ENCODE assay signal across 14 cellular contexts in the genomic region with DNA sequence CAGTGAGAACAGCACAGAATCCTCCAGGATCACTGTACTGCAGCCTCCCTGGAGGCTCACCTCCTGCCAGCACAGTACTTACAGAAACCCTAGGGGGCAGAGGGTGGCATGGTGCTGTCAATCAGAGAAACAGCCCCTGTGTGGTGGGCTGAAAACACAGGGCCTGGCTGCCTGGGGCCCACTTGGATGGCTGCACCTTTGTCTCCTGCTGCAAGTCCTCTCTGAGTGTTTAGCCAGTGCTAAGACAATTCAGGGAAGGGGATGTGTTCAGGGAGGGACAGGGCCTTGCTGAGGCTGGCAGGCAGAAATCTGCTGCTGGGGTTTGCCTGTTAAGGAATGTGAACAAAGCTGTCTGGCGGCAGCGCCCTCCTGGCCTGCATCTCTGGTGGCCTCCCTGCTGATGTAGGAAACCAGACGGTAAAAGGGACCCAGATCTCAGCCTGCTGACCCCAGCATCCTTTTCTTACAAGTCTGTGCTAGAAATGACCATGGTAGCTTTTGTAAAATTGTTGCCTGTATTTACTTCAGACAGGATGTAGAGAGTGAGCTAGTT. TPM values are rescaled to one million over a fixed set of nuclear protein-coding genes. Genes with fewer than 3 reads are reported as not detected.
DNase-seq lines count a peak whose midpoint lies in the region; ATAC-seq and TF ChIP-seq lines count a peak whose summit lies in the region.
"Had no signal": no experiment of that assay in that cellular context is flagged by ENCODE, and none has a peak within 500 bp of the region (broad histone marks: within the 10 kb centered on the region; RNA-seq: fewer than 3 reads in every experiment).

No MANE protein-coding gene starts in this region.

- no CpG with 5 or more reads among the region's 3 CpGs for WGBS in H9 (ENCODE audit: extremely low coverage, insufficient read length, low lambda C conversion rate)

- peaks cover 3% of the 10 kb centered on the region for H3K79me1 ChIP-seq in H9 (ENCODE audit: insufficient read depth, low read depth, low read length, poor library complexity, severe bottlenecking)

- H3K79me2 ChIP-seq in H9 (ENCODE audit: insufficient read depth, low read length) (peaks cover 33% of the 10 kb centered on the region), fibroblast of lung (ENCODE audit: control insufficient read depth, insufficient read depth, low read length) (peaks cover 50% of the 10 kb centered on the region)

- no peak overlapping the region for H4K8ac ChIP-seq in H9 (replicated peaks; ENCODE audit: insufficient read length, low read depth, low read length)

- H3K36me3 ChIP-seq in fibroblast of lung (ENCODE audit: control insufficient read depth, insufficient read depth, low read length) = peaks cover 14% of the 10 kb centered on the region

- H3K36me3 Mint-ChIP-seq in H9 (ENCODE audit: insufficient read depth in 1 of 3, low read depth in 3 of 3) = peaks cover 31 to 81% (median 76%) of the 10 kb centered on the region in 3 experiments
- peaks cover 89% of the 10 kb centered on the region for H3K36me3 Mint-ChIP-seq in activated T-helper 17 cell treated with anti-CD3 and anti-CD28 coated beads, Interleukin-2, amount 50 U/mL, for 72 hours (ENCODE audit: low read depth)

- H3K4me2 ChIP-seq in H9 (ENCODE audit: insufficient read depth, insufficient read length, low read length) = no peak overlapping the region
- no peak overlapping the region for H3K4me2 ChIP-seq in fibroblast of lung (ENCODE audit: extremely low read depth, insufficient read depth, low read length)

- no peak overlapping the region for H2AK5ac ChIP-seq in H9 (ENCODE audit: insufficient read length, low read length)

- no peaks in the 10 kb centered on the region for H3K27me3 Mint-ChIP-seq in H9 (ENCODE audit: low read depth)
- no peaks in the 10 kb centered on the region for H3K27me3 Mint-ChIP-seq in activated T-helper 17 cell treated with anti-CD3 and anti-CD28 coated beads, Interleukin-2, amount 50 U/mL, for 72 hours

- H3K9me3 Mint-ChIP-seq in H9 = no peaks in the 10 kb centered on the region
- no peaks in the 10 kb centered on the region for H3K9me3 Mint-ChIP-seq in activated T-helper 17 cell treated with anti-CD3 and anti-CD28 coated beads, Interleukin-2, amount 50 U/mL, for 72 hours

- no peak overlapping the region for H2BK12ac ChIP-seq in H9 (ENCODE audit: insufficient read length, low read depth, low read length)

- no peak overlapping the region for H3K4me3 ChIP-seq in fibroblast of lung (replicated peaks in 1 of 4; ENCODE audit: control extremely low read depth in 1 of 4, insufficient read depth in 1 of 4, low read depth in 3 of 4, low read length in 4 of 4)
- no peak overlapping the region for H3K4me3 ChIP-seq in skin epidermis
- H3K4me3 ChIP-seq: coronary artery, right lobe of liver, testis had no signal

- H2BK15ac ChIP-seq in H9 (ENCODE audit: low read depth, low read length) = no peak overlapping the region

- H3K4me1 Mint-ChIP-seq in H9 = peaks cover 80 to 81% of the 10 kb centered on the region in 2 experiments
- H3K4me1 Mint-ChIP-seq in activated T-helper 17 cell treated with anti-CD3 and anti-CD28 coated beads, Interleukin-2, amount 50 U/mL, for 72 hours = peaks cover 15% of the 10 kb centered on the region

- H3K9me3 ChIP-seq in H9 (ENCODE audit: control insufficient read depth, low read depth, low read length) (no peaks in the 10 kb centered on the region), fibroblast of lung (ENCODE audit: control insufficient read depth, insufficient read depth, low read depth, low read length) (no peaks in the 10 kb centered on the region)
- H3K9me3 ChIP-seq: right lobe of liver, testis had no signal

- H3K18ac ChIP-seq in H9 (ENCODE audit: insufficient read length, low read depth, low read length) = no peak overlapping the region

- H3K9ac ChIP-seq in H9 (ENCODE audit: extremely low read depth, insufficient read length, low read length) = no peak overlapping the region
- H3K9ac ChIP-seq in fibroblast of lung (ENCODE audit: insufficient read depth, low read length) = no peak overlapping the region

- H3K27ac ChIP-seq in H9 (ENCODE audit: insufficient read length, low read depth, low read length) (no peak overlapping the region), fibroblast of lung (ENCODE audit: insufficient read depth, low read length) (peak overlapping the region; percentile 78), skin epidermis (peak overlapping the region in 11 of 21 experiments; percentile 3 to 78 (median 42))
- H3K27ac ChIP-seq: right lobe of liver, testis had no signal

- H3K23ac ChIP-seq in H9 (ENCODE audit: insufficient read length, low read depth, low read length) = no peak overlapping the region

- H3K27me3 ChIP-seq in H9 (ENCODE audit: insufficient read depth, low read length) (no peaks in the 10 kb centered on the region), fibroblast of lung (ENCODE audit: control insufficient read depth, insufficient read depth, low read length) (no peaks in the 10 kb centered on the region)
- H3K27me3 ChIP-seq: right lobe of liver, testis had no signal

- DNase-seq in H9 (no peak), fibroblast of lung (ENCODE audit: low read depth in 2 of 2) (no peak), retina (no peak), NCI-H187 treated with DMSO at 0.1 percent for 48 hours (lab: John Stamatoyannopoulos, UW) (no peak), NCI-H1417 treated with DMSO at 0.1 percent for 48 hours (lab: John Stamatoyannopoulos, UW) (no peak)
- DNase-seq: activated naive CD4-positive, alpha-beta T cell treated with Interleukin-2 at 50 U/mL for 16 hours; foreskin melanocyte; NCI-H446; right lobe of liver; testis had no signal

- H3K4me1 ChIP-seq in H9 (ENCODE audit: insufficient read depth, low read length) (peaks cover 17% of the 10 kb centered on the region; the same call in 1 of the 2 replicates), fibroblast of lung (ENCODE audit: control insufficient read depth, extremely low read depth, insufficient read depth, low read length) (peaks cover 29% of the 10 kb centered on the region)
- H3K4me1 ChIP-seq: right lobe of liver had no signal

- no peak overlapping the region for H2BK120ac ChIP-seq in H9 (ENCODE audit: low read depth, low read length, poor library complexity, severe bottlenecking)

- H3K23me2 ChIP-seq in H9 (ENCODE audit: insufficient read length, low read depth, low read length, poor library complexity, severe bottlenecking) = no peaks in the 10 kb centered on the region

- H2BK5ac ChIP-seq in H9 (ENCODE audit: insufficient read length, low read length) = no peak overlapping the region

- no peak overlapping the region for H2BK20ac ChIP-seq in H9 (ENCODE audit: low read depth, low read length, poor library complexity, severe bottlenecking)

- peak overlapping the region; percentile 32 to 87 (median 81); a peak in 4 of 7 replicates for H3K27ac Mint-ChIP-seq in H9
- peak overlapping the region; percentile 9 for H3K27ac Mint-ChIP-seq in activated T-helper 17 cell treated with anti-CD3 and anti-CD28 coated beads, Interleukin-2, amount 50 U/mL, for 72 hours

- ATAC-seq in activated T-helper 17 cell treated with anti-CD3 and anti-CD28 coated beads, Interleukin-2, amount 50 U/mL, for 72 hours (replicated peaks) = no peak
- ATAC-seq in GM21360 (IDR thresholded peaks at IDR 0.05; ENCODE audit: unreplicated experiment) = no peak

- no peak overlapping the region for H3K56ac ChIP-seq in H9 (ENCODE audit: insufficient read length, low read depth, low read length)

- no peak for TF ChIP-seq CTCF in H9 (conservative IDR thresholded peaks at IDR 0.05)
- TF ChIP-seq CTCF in fibroblast of lung (conservative IDR thresholded peaks at IDR 0.05 in 1 of 2, IDR thresholded peaks at IDR 0.05 in 1 of 2; ENCODE audit: low read depth in 1 of 2, low read length in 2 of 2) = peak in 1 of 2 donors; percentile 7

- no peak overlapping the region for H3K14ac ChIP-seq in H9 (ENCODE audit: insufficient read depth, low read length)

- H4K5ac ChIP-seq in H9 (ENCODE audit: insufficient read length, low read depth, low read length) = no peak overlapping the region

- no peak overlapping the region for H3T11ph ChIP-seq in H9 (ENCODE audit: low read length)

- H2AFZ ChIP-seq in H9 (ENCODE audit: low read length) (no peak overlapping the region), fibroblast of lung (ENCODE audit: low read length) (no peak overlapping the region)

- H3K4me3 Mint-ChIP-seq in H9 = peak overlapping the region in 1 of 2 experiments; percentile 33; a peak in 2 of 5 replicates
- no peak overlapping the region for H3K4me3 Mint-ChIP-seq in activated T-helper 17 cell treated with anti-CD3 and anti-CD28 coated beads, Interleukin-2, amount 50 U/mL, for 72 hours

- H4K91ac ChIP-seq in H9 (ENCODE audit: insufficient read length, low read depth, low read length) = no peak overlapping the region

- H4K20me1 ChIP-seq in H9 (ENCODE audit: control insufficient read depth, insufficient read depth, insufficient read length) = no peaks in the 10 kb centered on the region
- no peaks in the 10 kb centered on the region for H4K20me1 ChIP-seq in fibroblast of lung (ENCODE audit: control insufficient read depth, extremely low read depth, insufficient read depth, low read length)

- no peak overlapping the region for H3K4ac ChIP-seq in H9 (ENCODE audit: low read depth, low read length)

RNA-seq across cellular contexts. Expression of a gene that starts 39.5 kb away (rescaled TPM):
- 243 and 251 TPM in 2 replicates for total RNA-seq in H9 (2021)
- total RNA-seq in activated T-helper 17 cell treated with anti-CD3 and anti-CD28 coated beads, Interleukin-2, amount 50 U/mL, for 72 hours = 100 to 1,000 TPM; 136 to 157 TPM
- total RNA-seq in fibroblast of lung = 51.4 and 66.4 TPM in 2 replicates
- 29.7 and 29.9 TPM in 2 replicates for polyA plus RNA-seq in fibroblast of lung
- 47.1 and 74.6 TPM in 2 replicates for polyA plus RNA-seq in fibroblast of lung (2012)
- 120 and 241 TPM in 2 replicates for polyA minus RNA-seq in fibroblast of lung (ENCODE audit: low replicate concordance)
